In the genomic region with DNA sequence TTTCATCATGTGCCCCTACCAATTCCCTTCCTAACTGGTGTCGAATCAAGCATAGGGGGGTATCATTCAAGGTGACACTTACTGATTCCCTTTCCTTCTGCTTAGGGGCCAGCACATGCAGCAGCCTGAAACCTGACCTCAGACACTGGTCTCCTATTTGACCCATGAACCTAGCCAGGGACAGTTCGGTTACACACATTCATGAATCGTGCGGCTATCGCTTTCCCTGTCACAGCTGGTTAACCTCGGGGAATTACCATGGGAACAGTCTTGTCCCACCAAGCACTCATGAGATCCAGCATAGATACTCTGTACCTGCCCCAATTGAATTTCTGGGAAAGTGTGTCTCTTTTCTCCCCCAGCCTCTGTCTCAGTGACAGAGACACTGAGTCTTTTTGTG, we compare ENCODE assay signal across 35 cellular contexts.
"Had no signal": no experiment of that assay in that cellular context is flagged by ENCODE, and none has a peak within 500 bp of the region (broad histone marks: within the 10 kb centered on the region; RNA-seq: fewer than 3 reads in every experiment).

No MANE protein-coding gene starts in this region.

- H3K27me3 ChIP-seq: MG63 had no signal

- H3K36me3 ChIP-seq: MG63, WERI-Rb-1 had no signal

- FAIRE-seq: bronchial epithelial cell had no signal

- ATAC-seq: activated CD8-positive, alpha-beta memory T cell treated with anti-CD3 and anti-CD28 coated beads, Interleukin-2, amount 10 ng/mL, durations not matched to agents 7 days and 5 days; activated naive CD8-positive, alpha-beta T cell treated with anti-CD3 and anti-CD28 coated beads, Interleukin-2, amount 50 U/mL, for 24 hours; Panc1; Right ventricle myocardium inferior had no signal

- H3K27ac Mint-ChIP-seq: activated CD4-positive, alpha-beta memory T cell treated with anti-CD3 and anti-CD28 coated beads, Interleukin-2, amount 10 ng/mL, durations not matched to agents 7 days and 5 days; activated CD8-positive, alpha-beta memory T cell treated with anti-CD3 and anti-CD28 coated beads, Interleukin-2, amount 10 ng/mL, durations not matched to agents 7 days and 5 days; activated naive CD4-positive, alpha-beta T cell treated with anti-CD3 and anti-CD28 coated beads, Interleukin-2, amount 10 ng/mL, durations not matched to agents 7 days and 5 days; activated naive CD8-positive, alpha-beta T cell; activated naive CD8-positive, alpha-beta T cell treated with anti-CD3 and anti-CD28 coated beads, Interleukin-2, amount 50 U/mL, for 24 hours; brain had no signal

- H3K27me3 Mint-ChIP-seq: activated CD4-positive, alpha-beta memory T cell treated with anti-CD3 and anti-CD28 coated beads, Interleukin-2, amount 10 ng/mL, durations not matched to agents 7 days and 5 days; activated CD8-positive, alpha-beta memory T cell treated with anti-CD3 and anti-CD28 coated beads, Interleukin-2, amount 10 ng/mL, durations not matched to agents 7 days and 5 days; activated naive CD8-positive, alpha-beta T cell; activated naive CD8-positive, alpha-beta T cell treated with anti-CD3 and anti-CD28 coated beads, Interleukin-2, amount 50 U/mL, for 24 hours; brain had no signal

- DNase-seq: activated CD4-positive, alpha-beta memory T cell treated with anti-CD3 and anti-CD28 coated beads, Interleukin-2, amount 10 ng/mL, durations not matched to agents 7 days and 5 days; activated CD4-positive, alpha-beta T cell treated with anti-CD3 and anti-CD28 coated beads for 1 hour; activated CD4-positive, alpha-beta T cell treated with anti-CD3 and anti-CD28 coated beads for 48 hours; activated CD4-positive, CD25-positive, alpha-beta regulatory T cell; activated CD8-positive, alpha-beta memory T cell treated with anti-CD3 and anti-CD28 coated beads for 24 hours; activated CD8-positive, alpha-beta memory T cell treated with anti-CD3 and anti-CD28 coated beads, Interleukin-2, amount 10 ng/mL, durations not matched to agents 7 days and 5 days; activated CD8-positive, alpha-beta memory T cell treated with anti-CD3 and anti-CD28 coated beads, Interleukin-2, amount 50 U/mL, for 48 hours; activated effector memory CD4-positive, alpha-beta T cell treated with Interleukin-2 at 50 U/mL for 16 hours; activated naive CD4-positive, alpha-beta T cell treated with anti-CD3 and anti-CD28 coated beads, Interleukin-2, amount 10 ng/mL, durations not matched to agents 7 days and 5 days; activated naive CD8-positive, alpha-beta T cell treated with anti-CD3 and anti-CD28 coated beads, Interleukin-2, amount 50 U/mL, for 24 hours; activated T-cell treated with anti-CD3 and anti-CD28 coated beads, Interleukin-2, amount 50 U/mL, for 48 hours; anterior cingulate cortex; caudate nucleus; Kasumi-1; KG1; MG63; NCI-H1048; NCI-H1105 treated with DMSO at 0.1 percent for 48 hours; NCI-H1436; NCI-H1694; NCI-H1930; NCI-H2081 treated with DMSO at 0.1 percent for 48 hours; NCI-H345; NCI-H524 treated with DMSO at 0.1 percent for 48 hours; SIG-M5; SW 1271; T-helper 1 cell; T-helper 2 cell; T-helper 9 cell; WERI-Rb-1 had no signal

- H3K9me3 Mint-ChIP-seq: activated naive CD4-positive, alpha-beta T cell treated with anti-CD3 and anti-CD28 coated beads, Interleukin-2, amount 10 ng/mL, durations not matched to agents 7 days and 5 days; activated naive CD8-positive, alpha-beta T cell treated with anti-CD3 and anti-CD28 coated beads, Interleukin-2, amount 50 U/mL, for 24 hours had no signal

- H3K4me3 Mint-ChIP-seq: activated CD4-positive, alpha-beta memory T cell treated with anti-CD3 and anti-CD28 coated beads, Interleukin-2, amount 10 ng/mL, durations not matched to agents 7 days and 5 days; activated CD8-positive, alpha-beta memory T cell treated with anti-CD3 and anti-CD28 coated beads, Interleukin-2, amount 10 ng/mL, durations not matched to agents 7 days and 5 days; activated naive CD4-positive, alpha-beta T cell treated with anti-CD3 and anti-CD28 coated beads, Interleukin-2, amount 10 ng/mL, durations not matched to agents 7 days and 5 days; activated naive CD8-positive, alpha-beta T cell; activated naive CD8-positive, alpha-beta T cell treated with anti-CD3 and anti-CD28 coated beads, Interleukin-2, amount 50 U/mL, for 24 hours; brain had no signal

- H3K4me1 Mint-ChIP-seq: activated CD8-positive, alpha-beta memory T cell treated with anti-CD3 and anti-CD28 coated beads, Interleukin-2, amount 10 ng/mL, durations not matched to agents 7 days and 5 days; activated naive CD4-positive, alpha-beta T cell treated with anti-CD3 and anti-CD28 coated beads, Interleukin-2, amount 10 ng/mL, durations not matched to agents 7 days and 5 days; activated naive CD8-positive, alpha-beta T cell treated with anti-CD3 and anti-CD28 coated beads, Interleukin-2, amount 50 U/mL, for 24 hours; brain had no signal

- H3K36me3 Mint-ChIP-seq: activated naive CD4-positive, alpha-beta T cell treated with anti-CD3 and anti-CD28 coated beads, Interleukin-2, amount 10 ng/mL, durations not matched to agents 7 days and 5 days; activated naive CD8-positive, alpha-beta T cell; brain had no signal

- H3K4me3 ChIP-seq: MG63 had no signal
